Comparison of ENCODE assay signal across 9 cellular contexts in genomic region chr1:18865176-18865575, GRCh38. TPM values are rescaled to one million over a fixed set of nuclear protein-coding genes. Genes with fewer than 3 reads are reported as not detected.
"Had no signal": no experiment of that assay in that cellular context is flagged by ENCODE, and none has a peak within 500 bp of the region (broad histone marks: within the 10 kb centered on the region; RNA-seq: fewer than 3 reads in every experiment).

No MANE protein-coding gene starts in this region.

- H2AFZ ChIP-seq: GM23338 had no signal

- H3K4me3 Mint-ChIP-seq: GM23338, HFFc6, IgD-negative memory B cell had no signal

- H3K4me3 ChIP-seq: GM23338, HAP-1 had no signal

- H3K36me3 ChIP-seq: HAP-1 had no signal

- H3K27ac Mint-ChIP-seq: GM23338, HFFc6, IgD-negative memory B cell had no signal

- H3K4me1 ChIP-seq: HAP-1 had no signal

- ATAC-seq: GM23338, HCT116 had no signal

- H3K9me3 ChIP-seq: HAP-1 had no signal

- DNase-seq: HFFc6, KBM-7 had no signal

- H3K4me1 Mint-ChIP-seq: GM23338 had no signal

- H3K27ac ChIP-seq: KMS-11 had no signal

- H3K9ac ChIP-seq: KMS-11 had no signal

- H3K4me2 ChIP-seq: GM23338, KMS-11 had no signal

- H3K36me3 Mint-ChIP-seq: IgD-negative memory B cell had no signal

- H3K9me3 Mint-ChIP-seq: GM23338, HFFc6, IgD-negative memory B cell had no signal

RNA-seq across cellular contexts. Expression of gene TAS1R2, which starts 5.7 kb away (rescaled TPM):
- total RNA-seq: GM23338, H1, HFFc6, HT-29 had no signal
- polyA plus RNA-seq: GM23338, H1, IgD-negative memory B cell had no signal
